ENCODE assay signal across 19 cellular contexts in the genomic region with DNA sequence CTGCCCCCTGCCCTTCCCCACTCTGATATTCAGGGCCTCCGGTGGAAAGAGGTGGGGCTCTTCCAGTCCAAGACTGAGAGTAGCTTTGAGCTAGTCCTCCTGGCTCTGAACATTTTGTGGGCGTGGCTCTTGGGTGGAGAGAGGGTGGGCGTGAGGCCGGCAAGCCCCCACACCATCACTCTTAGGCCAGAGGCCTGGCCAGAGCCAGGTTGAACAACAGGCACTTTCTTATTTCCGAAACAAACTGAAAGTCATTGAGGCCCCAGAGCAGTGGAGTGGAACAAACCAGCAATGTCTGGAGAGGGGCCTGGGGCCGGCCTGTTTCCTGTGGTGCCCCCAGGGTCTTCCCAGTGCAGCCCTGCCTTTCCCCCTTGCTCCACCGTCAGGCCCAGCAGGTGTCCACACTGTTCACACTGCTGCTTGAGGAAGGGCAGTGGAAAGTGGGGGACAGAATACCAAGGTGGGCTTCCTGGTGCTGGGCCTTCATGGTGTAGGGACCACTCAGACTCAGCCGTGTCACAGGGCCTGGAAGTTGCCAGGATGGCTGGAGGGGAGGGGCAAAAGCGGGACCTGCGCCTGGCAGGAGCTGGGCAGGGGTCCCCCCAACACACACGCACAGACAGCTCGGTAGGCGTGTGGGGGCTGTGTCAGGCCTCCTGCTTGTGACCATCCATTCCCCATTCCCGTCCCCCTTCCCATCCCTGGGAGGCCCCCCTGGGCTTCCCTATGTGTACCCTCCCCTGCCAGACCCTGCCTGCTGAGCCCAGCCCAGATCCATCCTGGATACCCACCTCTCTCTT. TPM values are rescaled to one million over a fixed set of nuclear protein-coding genes. Genes with fewer than 3 reads are reported as not detected.
DNase-seq lines count a peak whose midpoint lies in the region; ATAC-seq and TF ChIP-seq lines count a peak whose summit lies in the region.
"Had no signal": no experiment of that assay in that cellular context is flagged by ENCODE, and none has a peak within 500 bp of the region (broad histone marks: within the 10 kb centered on the region; RNA-seq: fewer than 3 reads in every experiment).

No MANE protein-coding gene starts in this region.

- no peak overlapping the region for H2BK120ac ChIP-seq in mesendoderm (ENCODE audit: low read depth, low read length)

- POLR2A ChIA-PET in HEK293 (lab: Yijun Ruan, JAX) = interaction anchor here (1.1 kb wide), 1 partner anchor 15 kb away, joined by 3 read pairs; no protein-coding TSS in a partner anchor

- H3K4me1 Mint-ChIP-seq in type B pancreatic cell (ENCODE audit: unreplicated experiment) = peaks cover 8% of the 10 kb centered on the region

- H2BK5ac ChIP-seq in mesendoderm (ENCODE audit: low read length) = no peak overlapping the region

- in situ Hi-C loops in GM13977 (cut with MboI; ENCODE audit: low pct_unique_long_range_greater_than_20kb, low sequenced_read_pairs, unreplicated experiment) = no loop called here

- no peak overlapping the region for H3K23ac ChIP-seq in mesendoderm (ENCODE audit: low read length)

- no peak overlapping the region for H2AK5ac ChIP-seq in mesendoderm (ENCODE audit: low read length)

- H3K4me1 ChIP-seq in HEK293 (ENCODE audit: control insufficient read depth, insufficient read depth, low read length) (no peaks in the 10 kb centered on the region), ascending aorta (peaks cover 5 to 34% of the 10 kb centered on the region in 2 donors), mesendoderm (ENCODE audit: control insufficient read depth, low read depth, low read length) (peaks cover 11% of the 10 kb centered on the region)

- H3K4ac ChIP-seq in mesendoderm (ENCODE audit: low read depth, low read length) = no peak overlapping the region

- H3K27ac ChIP-seq in HEK293 (ENCODE audit: extremely low read depth, low read depth, low read length) (no peak overlapping the region), ascending aorta (peak overlapping the region; percentile 30 to 58), mesendoderm (ENCODE audit: low read depth, low read length) (no peak overlapping the region)
- H3K27ac ChIP-seq: KMS-11, PC-9, SJCRH30 had no signal

- H3K27ac Mint-ChIP-seq in type B pancreatic cell = no peak overlapping the region
- H3K27ac Mint-ChIP-seq: CD4-positive, alpha-beta T cell had no signal

- H3K27me3 ChIP-seq in ascending aorta = no peaks in the 10 kb centered on the region
- no peaks in the 10 kb centered on the region for H3K27me3 ChIP-seq in mesendoderm (ENCODE audit: insufficient read depth, low read length, poor library complexity)
- H3K27me3 ChIP-seq: SJCRH30 had no signal

- peak overlapping the region; percentile 39 for H3K4me3 Mint-ChIP-seq in type B pancreatic cell
- H3K4me3 Mint-ChIP-seq: CD4-positive, alpha-beta T cell had no signal

- peaks cover 1% of the 10 kb centered on the region for H3K79me1 ChIP-seq in mesendoderm (ENCODE audit: low read length)

- H4K5ac ChIP-seq in mesendoderm (ENCODE audit: low read length) = no peak overlapping the region

- intact Hi-C loops in ascending aorta (cut with DNase I) = loop anchor here (10.0 kb wide), 2 partner anchors 186 to 204 kb away; no protein-coding TSS in a partner anchor

- H3K56ac ChIP-seq in mesendoderm (ENCODE audit: low read length) = peak overlapping the region; percentile 67

- TF ChIP-seq CTCF in HEK293 (tag by site-specific recombination; IDR thresholded peaks at IDR 0.05) (no peak), ascending aorta (IDR thresholded peaks at IDR 0.05) (no peak), type B pancreatic cell (conservative IDR thresholded peaks at IDR 0.05) (no peak), GM13977 (IDR thresholded peaks at IDR 0.05; ENCODE audit: extremely low read depth, insufficient read depth, missing control alignments) (no peak)

- CTCF ChIA-PET in HEK293 (lab: Yijun Ruan, JAX) = interaction anchor here (0.6 kb wide), 1 partner anchor 213 kb away, joined by 3 read pairs; no protein-coding TSS in a partner anchor

- H3K79me2 ChIP-seq in mesendoderm (ENCODE audit: control insufficient read depth, insufficient read depth, low read length) = no peaks in the 10 kb centered on the region

- no peaks in the 10 kb centered on the region for H3K36me3 Mint-ChIP-seq in type B pancreatic cell

- no peak overlapping the region for H3K18ac ChIP-seq in mesendoderm (ENCODE audit: low read length)

- H3K9ac ChIP-seq in mesendoderm (ENCODE audit: low read length) = peak overlapping the region; percentile 20
- H3K9ac ChIP-seq: KMS-11 had no signal

- H3K36me3 ChIP-seq in HEK293 (ENCODE audit: control insufficient read depth in 2 of 2, insufficient read depth in 1 of 2, low read length in 2 of 2) (no peaks in the 10 kb centered on the region), ascending aorta (no peaks in the 10 kb centered on the region), mesendoderm (ENCODE audit: control insufficient read depth, insufficient read depth, low read length) (no peaks in the 10 kb centered on the region)
- H3K36me3 ChIP-seq: SJCRH30 had no signal

- H3K4me3 ChIP-seq in HEK293 (ENCODE audit: low read depth, low read length) = no peak overlapping the region
- H3K4me3 ChIP-seq in ascending aorta = no peak overlapping the region
- no peak overlapping the region for H3K4me3 ChIP-seq in mesendoderm (ENCODE audit: low read length)
- H3K4me3 ChIP-seq: PC-9, SJCRH30 had no signal

- H3K9me3 Mint-ChIP-seq in type B pancreatic cell = no peaks in the 10 kb centered on the region
- H3K9me3 Mint-ChIP-seq: CD4-positive, alpha-beta T cell had no signal

- H4K8ac ChIP-seq in mesendoderm (ENCODE audit: low read depth, low read length) = no peak overlapping the region

- no CpG with 5 or more reads among the region's 14 CpGs for WGBS in mesendoderm (ENCODE audit: extremely low coverage, insufficient coverage, low lambda C conversion rate)

- H3K9me3 ChIP-seq in HEK293 (ENCODE audit: control insufficient read depth, insufficient read depth, low read depth, low read length) (no peaks in the 10 kb centered on the region), ascending aorta (no peaks in the 10 kb centered on the region)
- H3K9me3 ChIP-seq: SJCRH30 had no signal

- peaks cover 45% of the 10 kb centered on the region for H3K27me3 Mint-ChIP-seq in type B pancreatic cell

- no peak overlapping the region for H2BK15ac ChIP-seq in mesendoderm (replicated peaks; ENCODE audit: low read depth)

- H3K4me2 ChIP-seq in mesendoderm (ENCODE audit: low read length) = no peak overlapping the region
- H3K4me2 ChIP-seq: KMS-11, PC-9 had no signal

- DNase-seq in ascending aorta (ENCODE audit: low spot score in 2 of 2) (no peak), mesendoderm (no peak), type B pancreatic cell (ENCODE audit: extremely low spot score, unreplicated experiment) (no peak), GM13977 (ENCODE audit: low spot score) (no peak), SHP77 treated with DMSO at 0.1 percent for 48 hours (lab: John Stamatoyannopoulos, UW) (no peak)
- DNase-seq: ACHN; CD4-positive, alpha-beta T cell; DMS153; MV-4-11; NCI-H1417; NCI-H187; NCI-H2107; NCI-H510A; NCI-H774; PC-9 had no signal

- no peak for ATAC-seq in HG03342 (IDR thresholded peaks at IDR 0.05; ENCODE audit: unreplicated experiment)

TF ChIP-seq in HEK293, 187 proteins besides CTCF, POLR2A, EP300 and RAD21 (continues in another document):
- no peak for TF ChIP-seq ZNF561 (tag by site-specific recombination; IDR thresholded peaks at IDR 0.05; ENCODE audit: borderline replicate concordance)
- TF ChIP-seq KLF9 (tag by site-specific recombination; IDR thresholded peaks at IDR 0.05; ENCODE audit: low read depth) = peak; percentile 61; the same call in 1 of the 2 replicates
- TF ChIP-seq ZNF10 (tag by site-specific recombination; IDR thresholded peaks at IDR 0.05) = no peak
- no peak for TF ChIP-seq ZNF140 (tag by site-specific recombination; IDR thresholded peaks at IDR 0.05)
- no peak for TF ChIP-seq ZNF138 (tag by site-specific recombination; IDR thresholded peaks at IDR 0.05; ENCODE audit: borderline replicate concordance)
- TF ChIP-seq EGR2 (tag by site-specific recombination; IDR thresholded peaks at IDR 0.05; ENCODE audit: low read depth) = peak; percentile 17; the same call in 1 of the 2 replicates
- TF ChIP-seq ZFHX2 (tag by site-specific recombination; conservative IDR thresholded peaks at IDR 0.05) = peak; percentile 46
- no peak for TF ChIP-seq BCL11A (tag by site-specific recombination; IDR thresholded peaks at IDR 0.05; ENCODE audit: low read depth)
- no peak for TF ChIP-seq KLF16 (tag by site-specific recombination; IDR thresholded peaks at IDR 0.05)
- TF ChIP-seq HOXD13 (CRISPR knock-in tag; IDR thresholded peaks at IDR 0.05; ENCODE audit: borderline replicate concordance) = no peak
- no peak for TF ChIP-seq ZNF2 (tag by site-specific recombination; IDR thresholded peaks at IDR 0.05)
- no peak for TF ChIP-seq ZNF830 (tag by site-specific recombination; IDR thresholded peaks at IDR 0.05; ENCODE audit: low read depth)
- no peak for TF ChIP-seq ZNF16 (tag by site-specific recombination; IDR thresholded peaks at IDR 0.05; ENCODE audit: low read depth)
- TF ChIP-seq ZBTB21 (tag by site-specific recombination; IDR thresholded peaks at IDR 0.05) = no peak
- TF ChIP-seq OSR2 (tag by site-specific recombination; IDR thresholded peaks at IDR 0.05) = no peak
- no peak for TF ChIP-seq ZNF776 (tag by site-specific recombination; IDR thresholded peaks at IDR 0.05; ENCODE audit: borderline replicate concordance)
- TF ChIP-seq ZIC2 (tag by site-specific recombination; IDR thresholded peaks at IDR 0.05) = peak; percentile 53; the same call in 1 of the 2 replicates

RNA-seq across cellular contexts. Expression of gene ADRA2C, which starts 2.9 kb away (rescaled TPM):
- total RNA-seq in ascending aorta = 46.1 TPM
- 10.8 TPM for polyA plus RNA-seq in mesendoderm (2013, experiment 1 of 2)
- polyA plus RNA-seq in mesendoderm (2013, experiment 2 of 2) = 10.5 TPM
- total RNA-seq in type B pancreatic cell (ENCODE audit: low replicate concordance) = 2.9 and 7.9 TPM in 2 replicates
- total RNA-seq: CD4-positive, alpha-beta T cell; PC-9 had no signal

Comparison
In these comparisons a context has a peak if more than half of its experiments do, and no peak if none do; other contexts are left out.
1. H3K27ac ChIP-seq: peak in ascending aorta (2 of 2); none in HEK293 (single experiment) and mesendoderm (single experiment).